Comparison of ENCODE assay signal across 10 cellular contexts in the genomic region with DNA sequence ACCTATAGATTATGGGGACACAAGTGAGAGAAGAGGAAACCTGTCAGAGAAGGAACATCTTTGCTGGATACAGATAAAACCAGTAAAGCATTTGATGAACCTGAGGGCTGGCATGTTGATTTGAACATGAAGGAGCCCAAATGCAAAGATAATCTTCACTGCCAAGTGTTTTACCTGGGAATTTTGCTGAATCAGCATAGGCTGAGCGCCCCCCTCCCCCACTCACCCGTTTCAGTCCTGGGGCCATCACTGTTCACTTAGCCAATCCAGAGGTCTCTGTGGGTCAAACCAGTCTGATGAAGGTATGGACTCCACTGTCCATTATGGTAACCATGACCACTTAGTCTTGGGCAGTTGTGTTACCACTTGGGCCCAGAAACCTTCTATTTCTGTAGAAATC.
"Had no signal": no experiment of that assay in that cellular context is flagged by ENCODE, and none has a peak within 500 bp of the region (broad histone marks: within the 10 kb centered on the region; RNA-seq: fewer than 3 reads in every experiment).

No MANE protein-coding gene starts in this region.

- H3K4me2 ChIP-seq: GM23338 had no signal

- H2AFZ ChIP-seq: GM23248, GM23338 had no signal

- DNase-seq: GM23248, GOT3, H7, H9, HCEC 1CT, HFFc6 had no signal

- H3K4me3 ChIP-seq: GM23248, GM23338, HAP-1 had no signal

- ATAC-seq: GM23338, HCT116 had no signal

- H3K4me1 ChIP-seq: HAP-1 had no signal

- H3K27ac ChIP-seq: GM23248 had no signal

- H3K9ac ChIP-seq: GM23248 had no signal

- H3K36me3 ChIP-seq: HAP-1 had no signal

- H3K9me3 ChIP-seq: HAP-1 had no signal

- FAIRE-seq: H54 had no signal
